ENCODE assay signal across 7 cellular contexts in genomic region chr18:8696749-8697211, GRCh38. TPM values are rescaled to one million over a fixed set of nuclear protein-coding genes. Genes with fewer than 3 reads are reported as not detected.
DNase-seq lines count a peak whose midpoint lies in the region; ATAC-seq, FAIRE-seq and TF ChIP-seq lines count a peak whose summit lies in the region.

No MANE protein-coding gene starts in this region.

- H3K36me3 ChIP-seq in OCI-LY1 (ENCODE audit: insufficient read depth, low read length): no peaks in the 10 kb centered on the region
- H3K36me3 ChIP-seq in esophagus muscularis mucosa: no peaks in the 10 kb centered on the region
- H3K36me3 ChIP-seq in neural cell (ENCODE audit: insufficient read depth, low read length): no peaks in the 10 kb centered on the region

- peaks cover 5% of the 10 kb centered on the region for H3K4me1 ChIP-seq in OCI-LY1 (ENCODE audit: insufficient read depth, low read length, severe bottlenecking)
- peaks cover 0 to 5% (median 4%) of the 10 kb centered on the region in 4 donors for H3K4me1 ChIP-seq in esophagus muscularis mucosa

- H3K9me2 ChIP-seq in OCI-LY1 (ENCODE audit: low read depth, low read length) (no peaks in the 10 kb centered on the region), neural cell (ENCODE audit: insufficient read depth, low read length) (no peaks in the 10 kb centered on the region)

- no peaks in the 10 kb centered on the region for H4K20me1 ChIP-seq in OCI-LY1 (ENCODE audit: insufficient read depth, low read length)
- no peaks in the 10 kb centered on the region for H4K20me1 ChIP-seq in neural cell (ENCODE audit: insufficient read depth)

- H3K9ac ChIP-seq in OCI-LY1 (ENCODE audit: low read length) (no peak overlapping the region), neural cell (ENCODE audit: low read length) (no peak overlapping the region)

- ATAC-seq in HG03432 (IDR thresholded peaks at IDR 0.05; ENCODE audit: unreplicated experiment): peak; percentile 75

- intact Hi-C loops in esophagus muscularis mucosa (cut with DNase I): loop anchor here (1.0 kb wide), 1 partner anchor 292 kb away; no protein-coding TSS in a partner anchor

- H3K4me3 ChIP-seq in OCI-LY1 (ENCODE audit: low read depth, low read length, poor library complexity, severe bottlenecking) (no peak overlapping the region), esophagus muscularis mucosa (no peak overlapping the region), neural cell (ENCODE audit: low read length) (no peak overlapping the region)

- no peak for TF ChIP-seq POLR2A in GM12892 (IDR thresholded peaks at IDR 0.05; ENCODE audit: low read depth, low read length)
- TF ChIP-seq POLR2A in esophagus muscularis mucosa (IDR thresholded peaks at IDR 0.05; ENCODE audit: low read depth): no peak

- H3K79me2 ChIP-seq in OCI-LY1 (ENCODE audit: insufficient read depth, low read length): no peaks in the 10 kb centered on the region
- no peaks in the 10 kb centered on the region for H3K79me2 ChIP-seq in neural cell (replicated peaks; ENCODE audit: insufficient read depth, low read length)

- DNase-seq in GM12892 (ENCODE audit: insufficient read length): peak; percentile 68
- peak; percentile 69 for DNase-seq in activated T-cell treated with anti-CD3 and anti-CD28 coated beads for 24 hours (ENCODE audit: low read depth)
- peak; percentile 96 for DNase-seq in esophagus muscularis mucosa (ENCODE audit: extremely low spot score)
- DNase-seq in superior temporal gyrus (ENCODE audit: extremely low spot score): peak; percentile 81

- no peak overlapping the region for H3K4me2 ChIP-seq in OCI-LY1 (ENCODE audit: low read length)
- no peak overlapping the region for H3K4me2 ChIP-seq in neural cell (ENCODE audit: low read length)

- TF ChIP-seq RAD21 in neural cell (conservative IDR thresholded peaks at IDR 0.05): peak; percentile 52

- H3K9me3 ChIP-seq in OCI-LY1 (ENCODE audit: low read length): no peaks in the 10 kb centered on the region
- H3K9me3 ChIP-seq in esophagus muscularis mucosa: no peaks in the 10 kb centered on the region
- H3K9me3 ChIP-seq in neural cell (ENCODE audit: low read length): no peaks in the 10 kb centered on the region

- H2AFZ ChIP-seq in OCI-LY1 (ENCODE audit: low read length): no peak overlapping the region
- no peak overlapping the region for H2AFZ ChIP-seq in neural cell (ENCODE audit: low read depth, low read length)

- TF ChIP-seq EP300 in esophagus muscularis mucosa (IDR thresholded peaks at IDR 0.05): no peak
- no peak for TF ChIP-seq EP300 in neural cell (conservative IDR thresholded peaks at IDR 0.05; ENCODE audit: poor library complexity, severe bottlenecking)

- peak; percentile 96 for TF ChIP-seq CTCF in OCI-LY1 (IDR thresholded peaks at IDR 0.05; ENCODE audit: low read length)
- TF ChIP-seq CTCF in esophagus muscularis mucosa (IDR thresholded peaks at IDR 0.05): peak; percentile 89 to 93 (median 92)
- peak; percentile 63 for TF ChIP-seq CTCF in neural cell (IDR thresholded peaks at IDR 0.05; ENCODE audit: poor library complexity, severe bottlenecking)

- no peak for FAIRE-seq in GM12892 (lab: Jason Lieb, UNC)

- H3K27ac ChIP-seq in OCI-LY1 (ENCODE audit: low read depth, low read length, poor library complexity, severe bottlenecking): no peak overlapping the region
- H3K27ac ChIP-seq in esophagus muscularis mucosa (replicated peaks in 1 of 4): no peak overlapping the region
- no peak overlapping the region for H3K27ac ChIP-seq in neural cell (ENCODE audit: low read length)

- H3F3A ChIP-seq in OCI-LY1 (ENCODE audit: insufficient read depth, low read length) (no peaks in the 10 kb centered on the region; the same call in 1 of the 2 replicates), neural cell (ENCODE audit: insufficient read depth, low read length, poor library complexity, severe bottlenecking) (no peaks in the 10 kb centered on the region)

- WGBS in esophagus muscularis mucosa: 0% methylated on average over 5 of the region's 5 CpGs

- H3K27me3 ChIP-seq in OCI-LY1 (ENCODE audit: insufficient read depth, low read length) (no peaks in the 10 kb centered on the region), esophagus muscularis mucosa (no peaks in the 10 kb centered on the region), neural cell (ENCODE audit: insufficient read depth, low read depth, low read length) (no peaks in the 10 kb centered on the region)

TF ChIP-seq in neural cell, 6 proteins besides CTCF, POLR2A, EP300 and RAD21:
- TF ChIP-seq REST (IDR thresholded peaks at IDR 0.05; ENCODE audit: borderline replicate concordance) (no peak), SMC3 (conservative IDR thresholded peaks at IDR 0.05; ENCODE audit: poor library complexity) (peak; percentile 66)
TF ChIP-seq in neural cell: peak in this region for 1.

RNA-seq across cellular contexts. Expression of gene MTCL1, which starts 8.6 kb away (rescaled TPM):
- not detected for polyA plus RNA-seq in GM12892 (2012; ENCODE audit: missing spikeins)
- 10 to 100 TPM; 32.3 to 48.0 (median 38.6) TPM for total RNA-seq in esophagus muscularis mucosa
- 20.8 and 23.1 TPM in 2 replicates for polyA plus RNA-seq in neural cell
- polyA minus RNA-seq in neural cell: 44.6 and 51.3 TPM in 2 replicates
